In genomic region chr12:17214910-17215309, GRCh38 we compare ENCODE assay signal across 19 cellular contexts.
"Had no signal": no experiment of that assay in that cellular context is flagged by ENCODE, and none has a peak within 500 bp of the region (broad histone marks: within the 10 kb centered on the region; RNA-seq: fewer than 3 reads in every experiment).

No MANE protein-coding gene starts in this region.

- H3K4me3 ChIP-seq: body of pancreas, hepatocyte, left ventricle myocardium inferior, tibial nerve had no signal

- ATAC-seq: activated CD8-positive, alpha-beta T cell treated with anti-CD3 and anti-CD28 coated beads for 36 hours; body of pancreas; effector memory CD8-positive, alpha-beta T cell had no signal

- H3K27me3 ChIP-seq: body of pancreas, hepatocyte, tibial nerve had no signal

- DNase-seq: activated CD4-positive, alpha-beta T cell treated with anti-CD3 and anti-CD28 coated beads, Interleukin-2, amount 10 ng/mL, durations not matched to agents 24 days and 14 days; activated CD8-positive, alpha-beta T cell treated with anti-CD3 and anti-CD28 coated beads for 36 hours; activated naive CD4-positive, alpha-beta T cell treated with anti-CD3 and anti-CD28 coated beads for 36 hours; activated T-cell treated with anti-CD3 and anti-CD28 coated beads, Interleukin-2, amount 50 U/mL, for 24 hours; body of pancreas; effector memory CD8-positive, alpha-beta T cell; left ventricle myocardium inferior; mammary epithelial cell; midbrain; nephron progenitor cell; nucleus accumbens; retina; stimulated activated naive CD4-positive, alpha-beta T cell treated with Interleukin-2 at 50 U/mL for 16 hours had no signal

- H3K27ac ChIP-seq: body of pancreas, hepatocyte, left ventricle myocardium inferior, tibial nerve had no signal

- H3K4me3 Mint-ChIP-seq: activated CD4-positive, alpha-beta T cell treated with anti-CD3 and anti-CD28 coated beads, Interleukin-2, amount 10 ng/mL, durations not matched to agents 24 days and 14 days; activated CD8-positive, alpha-beta T cell treated with anti-CD3 and anti-CD28 coated beads for 36 hours; activated naive CD4-positive, alpha-beta T cell treated with anti-CD3 and anti-CD28 coated beads for 36 hours; activated T-cell treated with anti-CD3 and anti-CD28 coated beads, Interleukin-2, amount 50 U/mL, for 24 hours; effector memory CD8-positive, alpha-beta T cell; nephron progenitor cell; T-helper 2 cell treated with Interferon-gamma antibody and Interleukin-4, amounts not matched to agents 5 μg/mL and 100 μg/mL, for 36 hours had no signal

- H3K9me3 ChIP-seq: body of pancreas, tibial nerve had no signal

- H3K4me2 ChIP-seq: hepatocyte had no signal

- H3K4me1 Mint-ChIP-seq: activated CD4-positive, alpha-beta T cell treated with anti-CD3 and anti-CD28 coated beads, Interleukin-2, amount 10 ng/mL, durations not matched to agents 24 days and 14 days; nephron progenitor cell had no signal

- H3K36me3 ChIP-seq: left ventricle myocardium inferior, tibial nerve had no signal

- H3K4me1 ChIP-seq: body of pancreas, left ventricle myocardium inferior, tibial nerve had no signal

- FAIRE-seq: islet of Langerhans, TTC549, urothelium cell line had no signal

- H3K27me3 Mint-ChIP-seq: activated CD4-positive, alpha-beta T cell treated with anti-CD3 and anti-CD28 coated beads, Interleukin-2, amount 10 ng/mL, durations not matched to agents 24 days and 14 days; activated CD8-positive, alpha-beta T cell treated with anti-CD3 and anti-CD28 coated beads for 36 hours; activated T-cell treated with anti-CD3 and anti-CD28 coated beads, Interleukin-2, amount 50 U/mL, for 24 hours; effector memory CD8-positive, alpha-beta T cell had no signal

- H3K27ac Mint-ChIP-seq: activated CD4-positive, alpha-beta T cell treated with anti-CD3 and anti-CD28 coated beads, Interleukin-2, amount 10 ng/mL, durations not matched to agents 24 days and 14 days; activated CD8-positive, alpha-beta T cell treated with anti-CD3 and anti-CD28 coated beads for 36 hours; activated naive CD4-positive, alpha-beta T cell treated with anti-CD3 and anti-CD28 coated beads for 36 hours; activated T-cell treated with anti-CD3 and anti-CD28 coated beads, Interleukin-2, amount 50 U/mL, for 24 hours; effector memory CD8-positive, alpha-beta T cell; nephron progenitor cell; T-helper 2 cell treated with Interferon-gamma antibody and Interleukin-4, amounts not matched to agents 5 μg/mL and 100 μg/mL, for 36 hours had no signal
